26 cellular contexts compared by ENCODE assay signal in the genomic region with DNA sequence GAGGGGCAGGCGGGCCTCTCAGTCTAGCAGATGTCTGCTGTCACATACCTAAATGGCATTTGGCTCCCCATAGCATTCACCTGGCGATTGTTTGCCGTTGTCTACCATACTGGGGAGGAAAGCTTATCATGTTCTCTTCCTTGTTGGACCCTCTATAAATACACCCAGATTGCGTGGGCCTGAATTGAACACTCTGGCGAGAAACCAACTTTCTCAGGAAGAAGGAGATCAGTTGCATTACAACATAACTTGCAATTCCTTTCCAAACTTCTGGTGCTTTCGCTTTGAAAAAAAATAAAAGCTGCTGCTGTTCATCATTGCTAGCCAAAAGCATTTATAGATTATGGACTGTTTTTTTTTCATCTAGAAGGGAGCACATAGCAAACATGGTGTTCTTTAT.
DNase-seq lines count a peak whose midpoint lies in the region; ATAC-seq, FAIRE-seq and TF ChIP-seq lines count a peak whose summit lies in the region.
"Had no signal": no experiment of that assay in that cellular context is flagged by ENCODE, and none has a peak within 500 bp of the region (broad histone marks: within the 10 kb centered on the region; RNA-seq: fewer than 3 reads in every experiment).

No MANE protein-coding gene starts in this region.

- H3K27ac Mint-ChIP-seq in WTC11: peak overlapping the region; percentile 41; the same call in 1 of the 2 replicates
- H3K27ac Mint-ChIP-seq: activated CD4-positive, alpha-beta T cell treated with anti-CD3 and anti-CD28 coated beads for 36 hours; activated naive CD4-positive, alpha-beta T cell treated with anti-CD3 and anti-CD28 coated beads for 36 hours; activated T-cell treated with anti-CD3 and anti-CD28 coated beads, Interleukin-2, amount 50 U/mL, for 72 hours; CD4-positive, alpha-beta memory T cell; memory B cell had no signal

- H3K27me3 Mint-ChIP-seq in WTC11 (ENCODE audit: low read depth): no peaks in the 10 kb centered on the region
- H3K27me3 Mint-ChIP-seq: activated CD4-positive, alpha-beta T cell treated with anti-CD3 and anti-CD28 coated beads for 36 hours had no signal

- peak overlapping the region in 1 of 4 donors; percentile 50 for H3K27ac ChIP-seq in pancreas
- H3K27ac ChIP-seq: HL-60 had no signal

- intact Hi-C loops in pancreas (cut with DNase I): no loop called here

- H3K9me3 Mint-ChIP-seq in WTC11: no peaks in the 10 kb centered on the region
- H3K9me3 Mint-ChIP-seq: activated naive CD4-positive, alpha-beta T cell treated with anti-CD3 and anti-CD28 coated beads for 36 hours; activated T-cell treated with anti-CD3 and anti-CD28 coated beads, Interleukin-2, amount 50 U/mL, for 72 hours; CD4-positive, alpha-beta memory T cell; memory B cell had no signal

- ATAC-seq in WTC11: no peak
- peak in 3 of 4 donors; percentile 27 to 49 (median 38) for ATAC-seq in pancreas
- no peak for ATAC-seq in GM18907 (IDR thresholded peaks at IDR 0.05; ENCODE audit: unreplicated experiment)
- ATAC-seq: activated CD4-positive, alpha-beta T cell treated with anti-CD3 and anti-CD28 coated beads for 36 hours; activated T-cell treated with anti-CD3 and anti-CD28 coated beads, Interleukin-2, amount 50 U/mL, for 72 hours; HepG2; PC-3; upper lobe of right lung had no signal

- TF ChIP-seq CTCF in WTC11 (IDR thresholded peaks at IDR 0.05) (no peak), fibroblast of pulmonary artery (IDR thresholded peaks at IDR 0.05; ENCODE audit: low read length, missing control alignments) (no peak), pancreas (IDR thresholded peaks at IDR 0.05) (no peak)

- H3K4me1 ChIP-seq in pancreas: no peaks in the 10 kb centered on the region
- H3K4me1 ChIP-seq: stomach, upper lobe of right lung had no signal

- H3K4me3 ChIP-seq in fibroblast of pulmonary artery (replicated peaks; ENCODE audit: low read depth, low read length): no peak overlapping the region
- H3K4me3 ChIP-seq in pancreas: no peak overlapping the region
- H3K4me3 ChIP-seq: stomach, upper lobe of right lung had no signal

- H3K27me3 ChIP-seq in pancreas: no peaks in the 10 kb centered on the region
- H3K27me3 ChIP-seq: stomach, upper lobe of right lung had no signal

- POLR2A ChIA-PET in WTC11 (lab: Charles Lee): no interaction called here

- peaks cover 64% of the 10 kb centered on the region for H3K4me1 Mint-ChIP-seq in WTC11
- H3K4me1 Mint-ChIP-seq: activated CD4-positive, alpha-beta T cell treated with anti-CD3 and anti-CD28 coated beads for 36 hours; CD4-positive, alpha-beta memory T cell; memory B cell had no signal

- H3K9me3 ChIP-seq in pancreas: no peaks in the 10 kb centered on the region
- H3K9me3 ChIP-seq: stomach, upper lobe of right lung had no signal

- 37 to 48% methylated on average over 6 of the region's 6 CpGs for WGBS in pancreas, 2 donors

- H3K36me3 Mint-ChIP-seq in WTC11: no peaks in the 10 kb centered on the region
- H3K36me3 Mint-ChIP-seq: CD4-positive, alpha-beta memory T cell; memory B cell had no signal

- H3K36me3 ChIP-seq in pancreas: no peaks in the 10 kb centered on the region
- H3K36me3 ChIP-seq: stomach, upper lobe of right lung had no signal

- FAIRE-seq in pancreas (lab: Jason Lieb, UNC): no peak
- FAIRE-seq: G401.6, HepG2, TTC549 had no signal

- H3K4me3 Mint-ChIP-seq in WTC11: no peak overlapping the region
- H3K4me3 Mint-ChIP-seq: activated CD4-positive, alpha-beta T cell treated with anti-CD3 and anti-CD28 coated beads for 36 hours; activated naive CD4-positive, alpha-beta T cell treated with anti-CD3 and anti-CD28 coated beads for 36 hours; activated T-cell treated with anti-CD3 and anti-CD28 coated beads, Interleukin-2, amount 50 U/mL, for 72 hours; CD4-positive, alpha-beta memory T cell; memory B cell had no signal

- DNase-seq in GM03348 (ENCODE audit: low spot score): peak; percentile 16
- no peak for DNase-seq in WTC11 (ENCODE audit: low spot score)
- DNase-seq in fibroblast of pulmonary artery (ENCODE audit: low read depth): peak; percentile 66
- DNase-seq in pancreas: no peak
- DNase-seq in NCI-H510A (lab: John Stamatoyannopoulos, UW): no peak
- no peak for DNase-seq in SKM-1 (lab: John Stamatoyannopoulos, UW; ENCODE audit: unreplicated experiment)
- DNase-seq: activated CD4-positive, alpha-beta T cell treated with anti-CD3 and anti-CD28 coated beads for 36 hours; activated CD8-positive, alpha-beta memory T cell treated with anti-CD3 and anti-CD28 coated beads for 24 hours; activated naive CD4-positive, alpha-beta T cell treated with anti-CD3 and anti-CD28 coated beads for 36 hours; activated T-cell treated with anti-CD3 and anti-CD28 coated beads, Interleukin-2, amount 50 U/mL, for 72 hours; amygdala; CD4-positive, alpha-beta memory T cell; DMS153; NCI-H1417; occipital lobe; PC-3; retina; SIG-M5; stomach; upper lobe of right lung had no signal

- CTCF ChIA-PET in WTC11 (lab: Charles Lee): no interaction called here

TF ChIP-seq in WTC11, 78 proteins besides CTCF, POLR2A, EP300 and RAD21:
- TF ChIP-seq ZNF232 (CRISPR knock-in tag; IDR thresholded peaks at IDR 0.05) (no peak), NR3C1 (CRISPR knock-in tag; conservative IDR thresholded peaks at IDR 0.05; ENCODE audit: low read depth) (no peak), SOX15 (CRISPR knock-in tag; IDR thresholded peaks at IDR 0.05) (no peak), ZNF423 (CRISPR knock-in tag; IDR thresholded peaks at IDR 0.05) (no peak), CBFB (CRISPR knock-in tag; IDR thresholded peaks at IDR 0.05; ENCODE audit: low read depth) (no peak), CREB1 (CRISPR knock-in tag; IDR thresholded peaks at IDR 0.05) (no peak), ATF1 (CRISPR knock-in tag; IDR thresholded peaks at IDR 0.05) (no peak), NFYB (CRISPR knock-in tag; conservative IDR thresholded peaks at IDR 0.05; ENCODE audit: low read depth) (no peak), ZBTB21 (CRISPR knock-in tag; IDR thresholded peaks at IDR 0.05; ENCODE audit: borderline replicate concordance) (no peak), EMX1 (CRISPR knock-in tag; IDR thresholded peaks at IDR 0.05) (no peak), FOXK1 (CRISPR knock-in tag; IDR thresholded peaks at IDR 0.05) (no peak), ZNF219 (CRISPR knock-in tag; IDR thresholded peaks at IDR 0.05; ENCODE audit: borderline replicate concordance) (no peak), CREM (CRISPR knock-in tag; IDR thresholded peaks at IDR 0.05) (no peak)
- TF ChIP-seq, protein P1, sequence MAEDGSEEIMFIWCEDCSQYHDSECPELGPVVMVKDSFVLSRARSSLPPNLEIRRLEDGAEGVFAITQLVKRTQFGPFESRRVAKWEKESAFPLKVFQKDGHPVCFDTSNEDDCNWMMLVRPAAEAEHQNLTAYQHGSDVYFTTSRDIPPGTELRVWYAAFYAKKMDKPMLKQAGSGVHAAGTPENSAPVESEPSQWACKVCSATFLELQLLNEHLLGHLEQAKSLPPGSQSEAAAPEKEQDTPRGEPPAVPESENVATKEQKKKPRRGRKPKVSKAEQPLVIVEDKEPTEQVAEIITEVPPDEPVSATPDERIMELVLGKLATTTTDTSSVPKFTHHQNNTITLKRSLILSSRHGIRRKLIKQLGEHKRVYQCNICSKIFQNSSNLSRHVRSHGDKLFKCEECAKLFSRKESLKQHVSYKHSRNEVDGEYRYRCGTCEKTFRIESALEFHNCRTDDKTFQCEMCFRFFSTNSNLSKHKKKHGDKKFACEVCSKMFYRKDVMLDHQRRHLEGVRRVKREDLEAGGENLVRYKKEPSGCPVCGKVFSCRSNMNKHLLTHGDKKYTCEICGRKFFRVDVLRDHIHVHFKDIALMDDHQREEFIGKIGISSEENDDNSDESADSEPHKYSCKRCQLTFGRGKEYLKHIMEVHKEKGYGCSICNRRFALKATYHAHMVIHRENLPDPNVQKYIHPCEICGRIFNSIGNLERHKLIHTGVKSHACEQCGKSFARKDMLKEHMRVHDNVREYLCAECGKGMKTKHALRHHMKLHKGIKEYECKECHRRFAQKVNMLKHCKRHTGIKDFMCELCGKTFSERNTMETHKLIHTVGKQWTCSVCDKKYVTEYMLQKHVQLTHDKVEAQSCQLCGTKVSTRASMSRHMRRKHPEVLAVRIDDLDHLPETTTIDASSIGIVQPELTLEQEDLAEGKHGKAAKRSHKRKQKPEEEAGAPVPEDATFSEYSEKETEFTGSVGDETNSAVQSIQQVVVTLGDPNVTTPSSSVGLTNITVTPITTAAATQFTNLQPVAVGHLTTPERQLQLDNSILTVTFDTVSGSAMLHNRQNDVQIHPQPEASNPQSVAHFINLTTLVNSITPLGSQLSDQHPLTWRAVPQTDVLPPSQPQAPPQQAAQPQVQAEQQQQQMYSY (CRISPR knock-in tag; IDR thresholded peaks at IDR 0.05): no peak
- TF ChIP-seq, protein P2, sequence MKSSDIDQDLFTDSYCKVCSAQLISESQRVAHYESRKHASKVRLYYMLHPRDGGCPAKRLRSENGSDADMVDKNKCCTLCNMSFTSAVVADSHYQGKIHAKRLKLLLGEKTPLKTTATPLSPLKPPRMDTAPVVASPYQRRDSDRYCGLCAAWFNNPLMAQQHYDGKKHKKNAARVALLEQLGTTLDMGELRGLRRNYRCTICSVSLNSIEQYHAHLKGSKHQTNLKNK (CRISPR knock-in tag; IDR thresholded peaks at IDR 0.05): no peak
- TF ChIP-seq, protein P3, sequence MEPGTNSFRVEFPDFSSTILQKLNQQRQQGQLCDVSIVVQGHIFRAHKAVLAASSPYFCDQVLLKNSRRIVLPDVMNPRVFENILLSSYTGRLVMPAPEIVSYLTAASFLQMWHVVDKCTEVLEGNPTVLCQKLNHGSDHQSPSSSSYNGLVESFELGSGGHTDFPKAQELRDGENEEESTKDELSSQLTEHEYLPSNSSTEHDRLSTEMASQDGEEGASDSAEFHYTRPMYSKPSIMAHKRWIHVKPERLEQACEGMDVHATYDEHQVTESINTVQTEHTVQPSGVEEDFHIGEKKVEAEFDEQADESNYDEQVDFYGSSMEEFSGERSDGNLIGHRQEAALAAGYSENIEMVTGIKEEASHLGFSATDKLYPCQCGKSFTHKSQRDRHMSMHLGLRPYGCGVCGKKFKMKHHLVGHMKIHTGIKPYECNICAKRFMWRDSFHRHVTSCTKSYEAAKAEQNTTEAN (CRISPR knock-in tag; IDR thresholded peaks at IDR 0.05): no peak
- TF ChIP-seq, protein P4, sequence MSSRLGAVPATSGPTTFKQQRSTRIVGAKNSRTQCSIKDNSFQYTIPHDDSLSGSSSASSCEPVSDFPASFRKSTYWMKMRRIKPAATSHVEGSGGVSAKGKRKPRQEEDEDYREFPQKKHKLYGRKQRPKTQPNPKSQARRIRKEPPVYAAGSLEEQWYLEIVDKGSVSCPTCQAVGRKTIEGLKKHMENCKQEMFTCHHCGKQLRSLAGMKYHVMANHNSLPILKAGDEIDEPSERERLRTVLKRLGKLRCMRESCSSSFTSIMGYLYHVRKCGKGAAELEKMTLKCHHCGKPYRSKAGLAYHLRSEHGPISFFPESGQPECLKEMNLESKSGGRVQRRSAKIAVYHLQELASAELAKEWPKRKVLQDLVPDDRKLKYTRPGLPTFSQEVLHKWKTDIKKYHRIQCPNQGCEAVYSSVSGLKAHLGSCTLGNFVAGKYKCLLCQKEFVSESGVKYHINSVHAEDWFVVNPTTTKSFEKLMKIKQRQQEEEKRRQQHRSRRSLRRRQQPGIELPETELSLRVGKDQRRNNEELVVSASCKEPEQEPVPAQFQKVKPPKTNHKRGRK (CRISPR knock-in tag; IDR thresholded peaks at IDR 0.05; ENCODE audit: borderline replicate concordance): no peak

Comparison
In these comparisons a context has a peak if more than half of its experiments do, and no peak if none do; other contexts are left out.
1. DNase-seq: peak in GM03348 (single experiment) and fibroblast of pulmonary artery (single experiment); none in WTC11 (single experiment), pancreas (0 of 6), NCI-H510A (single experiment) and SKM-1 (single experiment).
2. ATAC-seq: peak in pancreas (3 of 4); none in WTC11 (single experiment) and GM18907 (single experiment).